Comparison of ENCODE assay signal across 37 cellular contexts in genomic region chr6:168341280-168341679, GRCh38. TPM values are rescaled to one million over a fixed set of nuclear protein-coding genes. Genes with fewer than 3 reads are reported as not detected.
"Had no signal": no experiment of that assay in that cellular context is flagged by ENCODE, and none has a peak within 500 bp of the region (broad histone marks: within the 10 kb centered on the region; RNA-seq: fewer than 3 reads in every experiment).

No MANE protein-coding gene starts in this region.

- H3K4me3 ChIP-seq: MG63 had no signal

- DNase-seq: Kasumi-1, MG63, MM.1S, MV-4-11, NCI-H1048, NCI-H1092, NCI-H1092 treated with DMSO at 0.1 percent for 48 hours, NCI-H1105, NCI-H1105 treated with DMSO at 0.1 percent for 48 hours, NCI-H1417, NCI-H1417 treated with DMSO at 0.1 percent for 48 hours, NCI-H1436, NCI-H1436 treated with DMSO at 0.1 percent for 48 hours, NCI-H146, NCI-H1694, NCI-H1694 treated with DMSO at 0.1 percent for 48 hours, NCI-H187, NCI-H187 treated with DMSO at 0.1 percent for 48 hours, NCI-H1930, NCI-H2029, NCI-H2029 treated with DMSO at 0.1 percent for 48 hours, NCI-H2081, NCI-H2081 treated with DMSO at 0.1 percent for 48 hours, NCI-H2107, NCI-H2171, NCI-H2227 treated with DMSO at 0.1 percent for 48 hours, NCI-H226, NCI-H345, NCI-H446, NCI-H446 treated with DMSO at 0.1 percent for 48 hours, NCI-H510A, NCI-H510A treated with DMSO at 0.1 percent for 48 hours, NCI-H524 had no signal

- H3K27me3 ChIP-seq: MG63 had no signal

- H3K36me3 ChIP-seq: MG63 had no signal

- H3K9me3 ChIP-seq: MG63 had no signal

RNA-seq across cellular contexts. Expression of gene DACT2, which starts 21.7 kb away (rescaled TPM):
- total RNA-seq: LHCN-M2, M059J, MCF 10A, NCI-H460 had no signal
